10 cellular contexts compared by ENCODE assay signal in genomic region chr4:6943012-6943869, GRCh38. TPM values are rescaled to one million over a fixed set of nuclear protein-coding genes. Genes with fewer than 3 reads are reported as not detected.
DNase-seq lines count a peak whose midpoint lies in the region; ATAC-seq, FAIRE-seq and TF ChIP-seq lines count a peak whose summit lies in the region.
"Had no signal": no experiment of that assay in that cellular context is flagged by ENCODE, and none has a peak within 500 bp of the region (broad histone marks: within the 10 kb centered on the region; RNA-seq: fewer than 3 reads in every experiment).

No MANE protein-coding gene starts in this region.

- H3K9ac ChIP-seq in kidney (ENCODE audit: low read length in 2 of 2): peak overlapping the region in 1 of 2 donors; percentile 76

- peak overlapping the region; percentile 94; the same call in 1 of the 2 replicates for H3K27ac Mint-ChIP-seq in HFFc6
- peak overlapping the region; percentile 37 to 55 for H3K27ac Mint-ChIP-seq in activated naive CD4-positive, alpha-beta T cell treated with anti-CD3 and anti-CD28 coated beads, Interleukin-2, amount 50 U/mL, for 72 hours
- H3K27ac Mint-ChIP-seq in stimulated activated effector memory CD8-positive, alpha-beta T cell treated with anti-CD3 and anti-CD28 coated beads, Interleukin-12 subunit alpha, Interleukin-12 subunit beta, amount 100 ng/mL, for 72 hours: peak overlapping the region; percentile 89

- no peak for TF ChIP-seq CTCF in HFFc6 (IDR thresholded peaks at IDR 0.05)
- no peak for TF ChIP-seq CTCF in kidney (IDR thresholded peaks at IDR 0.05; ENCODE audit: borderline replicate concordance, extremely low read depth, insufficient read depth)
- no peak for TF ChIP-seq CTCF in GM10266 (IDR thresholded peaks at IDR 0.05; ENCODE audit: control insufficient read depth, insufficient read depth, low read depth, missing control alignments)

- no peaks in the 10 kb centered on the region for H3K36me3 ChIP-seq in kidney (ENCODE audit: control insufficient read depth in 1 of 2, insufficient read depth in 2 of 2, low read length in 2 of 2)

- H3K36me3 Mint-ChIP-seq in HFFc6 (ENCODE audit: low read depth): no peaks in the 10 kb centered on the region
- no peaks in the 10 kb centered on the region for H3K36me3 Mint-ChIP-seq in activated naive CD4-positive, alpha-beta T cell treated with anti-CD3 and anti-CD28 coated beads, Interleukin-2, amount 50 U/mL, for 72 hours
- H3K36me3 Mint-ChIP-seq in stimulated activated effector memory CD8-positive, alpha-beta T cell treated with anti-CD3 and anti-CD28 coated beads, Interleukin-12 subunit alpha, Interleukin-12 subunit beta, amount 100 ng/mL, for 72 hours: peaks cover 25% of the 10 kb centered on the region

- H3K27me3 Mint-ChIP-seq in HFFc6 (ENCODE audit: insufficient read depth): no peaks in the 10 kb centered on the region; the same call in none of the 2 replicates

- no peak overlapping the region for H3K4me3 ChIP-seq in kidney (ENCODE audit: low read length in 2 of 2)
- H3K4me3 ChIP-seq: SK-N-MC had no signal

- H3K4me3 Mint-ChIP-seq in HFFc6: no peak overlapping the region
- peak overlapping the region; percentile 65 for H3K4me3 Mint-ChIP-seq in stimulated activated effector memory CD8-positive, alpha-beta T cell treated with anti-CD3 and anti-CD28 coated beads, Interleukin-12 subunit alpha, Interleukin-12 subunit beta, amount 100 ng/mL, for 72 hours

- H3K27ac ChIP-seq in kidney (ENCODE audit: low read depth in 2 of 2, low read length in 2 of 2): peak overlapping the region; percentile 79 to 85

- DNase-seq in HFFc6 (no peak), kidney (peak; percentile 70), sciatic nerve (ENCODE audit: low spot score) (no peak), GM10266 (ENCODE audit: extremely low spot score) (no peak), NCI-H446 treated with DMSO at 0.1 percent for 48 hours (lab: John Stamatoyannopoulos, UW) (no peak)
- no peak for DNase-seq in activated naive CD4-positive, alpha-beta T cell treated with anti-CD3 and anti-CD28 coated beads, Interleukin-2, amount 50 U/mL, for 72 hours (ENCODE audit: low spot score in 2 of 2)
- DNase-seq in stimulated activated effector memory CD8-positive, alpha-beta T cell treated with anti-CD3 and anti-CD28 coated beads, Interleukin-12 subunit alpha, Interleukin-12 subunit beta, amount 100 ng/mL, for 72 hours (ENCODE audit: low spot score in 2 of 2): no peak
- DNase-seq: activated gamma-delta T cell, hippocampal formation had no signal

- H3K9me3 Mint-ChIP-seq in HFFc6: no peaks in the 10 kb centered on the region
- no peaks in the 10 kb centered on the region for H3K9me3 Mint-ChIP-seq in activated naive CD4-positive, alpha-beta T cell treated with anti-CD3 and anti-CD28 coated beads, Interleukin-2, amount 50 U/mL, for 72 hours
- H3K9me3 Mint-ChIP-seq in stimulated activated effector memory CD8-positive, alpha-beta T cell treated with anti-CD3 and anti-CD28 coated beads, Interleukin-12 subunit alpha, Interleukin-12 subunit beta, amount 100 ng/mL, for 72 hours: no peaks in the 10 kb centered on the region

- ATAC-seq in activated naive CD4-positive, alpha-beta T cell treated with anti-CD3 and anti-CD28 coated beads, Interleukin-2, amount 50 U/mL, for 72 hours: no peak
- no peak for ATAC-seq in stimulated activated effector memory CD8-positive, alpha-beta T cell treated with anti-CD3 and anti-CD28 coated beads, Interleukin-12 subunit alpha, Interleukin-12 subunit beta, amount 100 ng/mL, for 72 hours
- ATAC-seq in sciatic nerve: no peak

- H3K9me3 ChIP-seq in kidney (ENCODE audit: control insufficient read depth in 1 of 2, low read length in 2 of 2): no peaks in the 10 kb centered on the region

- FAIRE-seq in kidney (lab: Jason Lieb, UNC): no peak

- peaks cover 35% of the 10 kb centered on the region for H3K4me1 Mint-ChIP-seq in HFFc6 (ENCODE audit: low read depth)
- peaks cover 78% of the 10 kb centered on the region for H3K4me1 Mint-ChIP-seq in stimulated activated effector memory CD8-positive, alpha-beta T cell treated with anti-CD3 and anti-CD28 coated beads, Interleukin-12 subunit alpha, Interleukin-12 subunit beta, amount 100 ng/mL, for 72 hours

- intact Hi-C loops in kidney (cut with DNase I) (no loop called here), sciatic nerve (cut with DNase I) (no loop called here)

- peaks cover 19 to 42% of the 10 kb centered on the region in 2 donors for H3K4me1 ChIP-seq in kidney (ENCODE audit: control insufficient read depth in 1 of 2, insufficient read depth in 1 of 2, low read depth in 1 of 2, low read length in 2 of 2)

RNA-seq across cellular contexts. Expression of gene TBC1D14, which starts 33.6 kb away (rescaled TPM):
- total RNA-seq in HFFc6 (2021; fragmentation: NEBNext Ultra II Directional; extraction: Animal tissue kit (Norgen Biotek cat#: 25700)): 10 to 100 TPM; 23.3 to 32.5 (median 27.9) TPM
- 10 to 100 TPM; 21.3 to 38.2 TPM for total RNA-seq in activated naive CD4-positive, alpha-beta T cell treated with anti-CD3 and anti-CD28 coated beads, Interleukin-2, amount 50 U/mL, for 72 hours
- total RNA-seq in kidney (77.7 TPM), sciatic nerve (68.2 TPM)
- 44.9 TPM for polyA plus RNA-seq in kidney (ENCODE audit: insufficient read depth, low read depth, low replicate concordance)
